13 cellular contexts compared by ENCODE assay signal in the genomic region with DNA sequence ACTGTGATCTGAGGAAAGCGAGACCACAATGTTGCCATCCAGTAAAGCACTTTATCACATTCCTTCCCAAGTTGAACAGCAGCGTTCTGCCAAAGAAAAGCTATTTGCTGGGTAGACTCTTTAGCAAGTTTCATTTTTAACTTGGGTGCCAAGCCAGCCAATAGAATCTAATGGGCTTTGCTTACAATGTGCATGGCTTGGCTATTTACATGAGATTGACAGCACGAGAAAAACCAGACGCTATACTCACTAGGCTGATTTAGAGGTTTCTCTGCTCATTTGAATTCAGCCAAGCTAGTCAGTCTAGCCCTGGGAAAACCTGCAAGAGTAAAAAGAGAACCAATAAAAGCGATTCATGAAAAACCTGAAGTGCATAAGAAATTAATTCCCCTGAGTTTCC.
A peak's percentile ranks its signal among the peaks of the same experiment; 100 is the strongest.
DNase-seq lines count a peak whose midpoint lies in the region; ATAC-seq and TF ChIP-seq lines count a peak whose summit lies in the region.
"Had no signal": no experiment of that assay in that cellular context is flagged by ENCODE, and none has a peak within 500 bp of the region (broad histone marks: within the 10 kb centered on the region; RNA-seq: fewer than 3 reads in every experiment).

No MANE protein-coding gene starts in this region.

- H3K9ac ChIP-seq in KMS-11 (no peak overlapping the region), fibroblast of lung (ENCODE audit: insufficient read depth, low read length) (no peak overlapping the region)

- POLR2A ChIA-PET in AG04449 (lab: Yijun Ruan, JAX): interaction anchor here (0.5 kb wide), 1 partner anchor 25 kb away, joined by 3 read pairs; no protein-coding TSS in a partner anchor

- TF ChIP-seq CTCF in AG04449 (IDR thresholded peaks at IDR 0.05; ENCODE audit: insufficient read depth, low read length, missing control alignments): no peak
- TF ChIP-seq CTCF in KMS-11 (conservative IDR thresholded peaks at IDR 0.05; ENCODE audit: low read depth, low read length): no peak
- no peak for TF ChIP-seq CTCF in fibroblast of lung (conservative IDR thresholded peaks at IDR 0.05 in 1 of 2, IDR thresholded peaks at IDR 0.05 in 1 of 2; ENCODE audit: low read depth in 1 of 2, low read length in 2 of 2)

- H2AFZ ChIP-seq in KMS-11 (ENCODE audit: low read depth) (peak overlapping the region; percentile 36; the same call in 1 of the 2 replicates), fibroblast of lung (ENCODE audit: low read length) (no peak overlapping the region)

- H3K79me2 ChIP-seq in KMS-11 (ENCODE audit: insufficient read depth, low read depth): no peaks in the 10 kb centered on the region
- no peaks in the 10 kb centered on the region for H3K79me2 ChIP-seq in fibroblast of lung (ENCODE audit: control insufficient read depth, insufficient read depth, low read length)

- H3K4me2 ChIP-seq in KMS-11: peak overlapping the region; percentile 62
- H3K4me2 ChIP-seq in fibroblast of lung (ENCODE audit: extremely low read depth, insufficient read depth, low read length): no peak overlapping the region

- no peak for ATAC-seq in GM21737 (IDR thresholded peaks at IDR 0.05; ENCODE audit: unreplicated experiment)
- ATAC-seq: activated naive CD8-positive, alpha-beta T cell treated with anti-CD3 and anti-CD28 coated beads, Interleukin-2, amount 50 U/mL, for 24 hours; PC-3 had no signal

- CTCF ChIA-PET in AG04449 (lab: Yijun Ruan, JAX): interaction anchor here (1.0 to 1.6 kb wide), 2 partner anchors 10 to 95 kb away, joined by 4 to 5 read pairs; no protein-coding TSS in a partner anchor

- H3K27ac ChIP-seq in KMS-11 (no peak overlapping the region), fibroblast of lung (ENCODE audit: insufficient read depth, low read length) (no peak overlapping the region)
- H3K27ac ChIP-seq: suprapubic skin had no signal

- H3K36me3 ChIP-seq in KMS-11 (ENCODE audit: insufficient read depth): no peaks in the 10 kb centered on the region
- H3K36me3 ChIP-seq in fibroblast of lung (ENCODE audit: control insufficient read depth, insufficient read depth, low read length): no peaks in the 10 kb centered on the region
- H3K36me3 ChIP-seq: suprapubic skin had no signal

- H4K20me1 ChIP-seq in KMS-11 (ENCODE audit: insufficient read depth): no peaks in the 10 kb centered on the region
- no peaks in the 10 kb centered on the region for H4K20me1 ChIP-seq in fibroblast of lung (ENCODE audit: control insufficient read depth, extremely low read depth, insufficient read depth, low read length)

- DNase-seq in AG04449 (ENCODE audit: low read depth, low spot score) (peak; percentile 24), fibroblast of lung (ENCODE audit: low read depth in 2 of 2) (peak; percentile 13 to 80), mucosa of gallbladder (ENCODE audit: low spot score) (peak; percentile 13), globus pallidus (ENCODE audit: low spot score) (no peak)
- DNase-seq in stimulated activated naive CD4-positive, alpha-beta T cell treated with Interleukin-2 at 50 U/mL for 16 hours (lab: John Stamatoyannopoulos, UW): no peak
- DNase-seq in activated CD4-positive, CD25-positive, alpha-beta regulatory T cell treated with anti-CD3 and anti-CD28 coated beads, Interleukin-2, amount 50 U/mL, for 72 hours: no peak
- DNase-seq: activated B cell treated with CpG ODN at 0.5 μM for 24 hours; activated naive CD8-positive, alpha-beta T cell treated with anti-CD3 and anti-CD28 coated beads, Interleukin-2, amount 50 U/mL, for 24 hours; PC-3; small intestine had no signal

- H3K4me3 ChIP-seq in AG04449 (ENCODE audit: low read depth, low read length) (no peak overlapping the region), KMS-11 (IDR thresholded peaks at IDR 0.05; ENCODE audit: insufficient read depth, low read depth, low read length) (no peak overlapping the region), fibroblast of lung (replicated peaks in 1 of 4; ENCODE audit: control extremely low read depth in 1 of 4, insufficient read depth in 1 of 4, low read depth in 3 of 4, low read length in 4 of 4) (no peak overlapping the region)
- H3K4me3 ChIP-seq: suprapubic skin had no signal

- no peaks in the 10 kb centered on the region for H3K9me3 ChIP-seq in fibroblast of lung (ENCODE audit: control insufficient read depth, insufficient read depth, low read depth, low read length)
- H3K9me3 ChIP-seq: suprapubic skin had no signal

- H3K4me1 ChIP-seq in KMS-11 (ENCODE audit: low read depth, poor library complexity, severe bottlenecking): peaks cover 34% of the 10 kb centered on the region
- peaks cover 2% of the 10 kb centered on the region for H3K4me1 ChIP-seq in fibroblast of lung (ENCODE audit: control insufficient read depth, extremely low read depth, insufficient read depth, low read length)
- H3K4me1 ChIP-seq: suprapubic skin had no signal

- H3K27me3 ChIP-seq in KMS-11 (ENCODE audit: insufficient read depth, low read depth) (no peaks in the 10 kb centered on the region), fibroblast of lung (ENCODE audit: control insufficient read depth, insufficient read depth, low read length) (no peaks in the 10 kb centered on the region)
- H3K27me3 ChIP-seq: suprapubic skin had no signal

Comparison
In these comparisons a context has a peak if more than half of its experiments do, and no peak if none do; other contexts are left out.
1. DNase-seq: peak in AG04449 (single experiment), fibroblast of lung (2 of 2) and mucosa of gallbladder (single experiment); none in stimulated activated naive CD4-positive, alpha-beta T cell treated with Interleukin-2 at 50 U/mL for 16 hours (single experiment), globus pallidus (single experiment) and activated CD4-positive, CD25-positive, alpha-beta regulatory T cell treated with anti-CD3 and anti-CD28 coated beads, Interleukin-2, amount 50 U/mL, for 72 hours (single experiment).